ENCODE assay signal across 15 cellular contexts in genomic region chr9:136597965-136598364, GRCh38.
"Had no signal": no experiment of that assay in that cellular context is flagged by ENCODE, and none has a peak within 500 bp of the region (broad histone marks: within the 10 kb centered on the region; RNA-seq: fewer than 3 reads in every experiment).

No MANE protein-coding gene starts in this region.

- H3K9me3 ChIP-seq: adrenal gland had no signal

- H3K27me3 ChIP-seq: adrenal gland had no signal

- H3K27ac Mint-ChIP-seq: activated B cell treated with CpG ODN at 0.5 μM for 24 hours; activated CD8-positive, alpha-beta T cell treated with anti-CD3 and anti-CD28 coated beads for 36 hours; stimulated activated naive CD8-positive, alpha-beta T cell treated with anti-CD3 and anti-CD28 coated beads, Interleukin-15, amount 100 ng/mL, for 72 hours had no signal

- H3K4me3 ChIP-seq: adrenal gland, coronary artery had no signal

- H3K9me3 Mint-ChIP-seq: activated B cell treated with CpG ODN at 0.5 μM for 24 hours; activated CD8-positive, alpha-beta T cell treated with anti-CD3 and anti-CD28 coated beads for 36 hours; activated T-cell treated with anti-CD3 and anti-CD28 coated beads, Interleukin-2, amount 50 U/mL, for 4 hours had no signal

- H3K27ac ChIP-seq: adrenal gland, coronary artery, parathyroid adenoma had no signal

- H3K36me3 ChIP-seq: adrenal gland had no signal

- H3K4me1 Mint-ChIP-seq: activated B cell treated with CpG ODN at 0.5 μM for 24 hours had no signal

- ATAC-seq: activated CD8-positive, alpha-beta T cell treated with anti-CD3 and anti-CD28 coated beads for 36 hours; activated T-cell treated with anti-CD3 and anti-CD28 coated beads, Interleukin-2, amount 50 U/mL, for 4 hours had no signal

- H3K4me3 Mint-ChIP-seq: activated B cell treated with CpG ODN at 0.5 μM for 24 hours; activated CD8-positive, alpha-beta T cell treated with anti-CD3 and anti-CD28 coated beads for 36 hours; activated T-cell treated with anti-CD3 and anti-CD28 coated beads, Interleukin-2, amount 50 U/mL, for 4 hours; stimulated activated naive CD8-positive, alpha-beta T cell treated with anti-CD3 and anti-CD28 coated beads, Interleukin-15, amount 100 ng/mL, for 72 hours had no signal

- H3K4me1 ChIP-seq: adrenal gland had no signal

- DNase-seq: activated B cell treated with CpG ODN at 0.5 μM for 24 hours; activated CD4-positive, alpha-beta T cell treated with anti-CD3 and anti-CD28 coated beads for 48 hours; activated CD8-positive, alpha-beta T cell treated with anti-CD3 and anti-CD28 coated beads for 36 hours; activated effector memory CD4-positive, alpha-beta T cell treated with Interleukin-2 at 50 U/mL for 16 hours; activated naive CD4-positive, alpha-beta T cell treated with anti-CD3 and anti-CD28 coated beads, Interleukin-2, amount 50 U/mL, for 16 hours; activated T-cell treated with anti-CD3 and anti-CD28 coated beads, Interleukin-2, amount 50 U/mL, for 4 hours; adrenal gland; effector CD4-positive, alpha-beta T cell; foreskin fibroblast; glutamatergic neuron; stimulated activated CD4-positive, alpha-beta T cell treated with anti-CD3 and anti-CD28 coated beads, Interleukin-1b, Interleukin-23, amount 100 ng/mL, for 48 hours; stimulated activated naive CD8-positive, alpha-beta T cell treated with anti-CD3 and anti-CD28 coated beads, Interleukin-15, amount 100 ng/mL, for 72 hours; T-helper 2 cell had no signal
